Comparison of ENCODE assay signal across 1 cellular context in the genomic region with DNA sequence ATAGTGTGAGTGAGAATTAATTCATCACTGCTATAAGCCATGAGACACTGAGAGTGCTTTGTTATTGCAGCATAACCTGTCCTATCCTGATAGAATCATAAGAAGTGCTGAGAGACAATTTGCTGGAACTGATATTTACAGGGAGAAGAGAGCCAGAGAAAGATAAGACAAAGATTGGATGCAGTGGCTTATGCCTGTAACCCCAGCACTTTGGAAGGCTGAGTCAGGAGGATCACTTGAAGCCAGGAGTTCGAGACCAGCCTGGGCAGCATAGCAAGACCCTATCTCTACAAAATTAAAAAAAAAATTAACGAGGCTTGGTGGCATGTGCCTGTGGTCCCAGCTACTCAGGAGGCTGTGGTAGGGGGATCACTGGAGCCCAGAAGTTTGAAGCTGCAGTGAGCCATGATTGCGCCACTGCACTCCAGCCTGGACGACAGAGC.
TF ChIP-seq lines count a peak whose summit lies in the region.

No MANE protein-coding gene starts in this region.

TF ChIP-seq in WTC11, 78 proteins besides CTCF, POLR2A, EP300 and RAD21 (continued from another document):
- TF ChIP-seq IRF2 (CRISPR knock-in tag; IDR thresholded peaks at IDR 0.05; ENCODE audit: borderline replicate concordance, low read depth): no peak
